8 cellular contexts compared by ENCODE assay signal in genomic region chrX:135985123-135985973, GRCh38. TPM values are rescaled to one million over a fixed set of nuclear protein-coding genes. Genes with fewer than 3 reads are reported as not detected.
A peak's percentile ranks its signal among the peaks of the same experiment; 100 is the strongest.
DNase-seq lines count a peak whose midpoint lies in the region; ATAC-seq lines count a peak whose summit lies in the region.

TSS of gene SLC9A6 (plus strand) at chrX:135985435. CDS start at chrX:135985659, 224 bp downstream.

- peak within 1 kb of the TSS; percentile 91 to 96 (median 92) for H3K4me3 Mint-ChIP-seq in CD8-positive, alpha-beta memory T cell

- peak; percentile 64 to 79 (median 66) for DNase-seq in CD8-positive, alpha-beta memory T cell
- no peak for DNase-seq in NT2/D1 (ENCODE audit: low read depth, low spot score)
- peak; percentile 63 for DNase-seq in activated T-cell treated with anti-CD3 and anti-CD28 coated beads for 48 hours (ENCODE audit: low read depth)
- DNase-seq in stimulated activated CD8-positive, alpha-beta memory T cell treated with anti-CD3 and anti-CD28 coated beads, Interleukin-7, amount 100 ng/mL, for 1 hour (ENCODE audit: low read depth in 2 of 2): peak; percentile 37 to 40

- ATAC-seq in GM19438 (IDR thresholded peaks at IDR 0.05; ENCODE audit: low read depth, unreplicated experiment) (peak; percentile 79), HG03571 (IDR thresholded peaks at IDR 0.05; ENCODE audit: unreplicated experiment) (peak; percentile 90), esophagus mucosa (peak; percentile 85)

- CTCF ChIA-PET in CD8-positive, alpha-beta memory T cell (lab: Charles Lee): interaction anchor here (1.2 kb wide), 1 partner anchor 10 kb away, joined by 5 read pairs; no protein-coding TSS in a partner anchor

- H3K27ac Mint-ChIP-seq in CD8-positive, alpha-beta memory T cell: peak within 1 kb of the TSS; percentile 88 to 97 (median 92)

- H3K4me3 ChIP-seq in CD8-positive, alpha-beta memory T cell (ENCODE audit: low read length): peak within 1 kb of the TSS; percentile 77
- H3K4me3 ChIP-seq in NT2/D1 (ENCODE audit: insufficient read length, low read depth): peak within 1 kb of the TSS; percentile 64
- H3K4me3 ChIP-seq in mucosa of stomach (ENCODE audit: low read length): peak within 1 kb of the TSS; percentile 60

- H3K27ac ChIP-seq in CD8-positive, alpha-beta memory T cell (ENCODE audit: low read depth, low read length): peak within 1 kb of the TSS; percentile 67

- peaks cover 49 to 80% (median 51%) of the 10 kb centered on the region in 3 donors for H3K4me1 Mint-ChIP-seq in CD8-positive, alpha-beta memory T cell

- peaks cover 0 to 2% (median 0%) of the 10 kb centered on the region in 5 donors for H3K9me3 Mint-ChIP-seq in CD8-positive, alpha-beta memory T cell

- peaks cover 0 to 7% of the 10 kb centered on the region in 2 donors for H3K27me3 Mint-ChIP-seq in CD8-positive, alpha-beta memory T cell

- no peaks in the 10 kb centered on the region for H3K27me3 ChIP-seq in CD8-positive, alpha-beta memory T cell (ENCODE audit: insufficient read depth, low read length, poor library complexity, severe bottlenecking)
- no peaks in the 10 kb centered on the region for H3K27me3 ChIP-seq in NT2/D1 (ENCODE audit: insufficient read depth, insufficient read length)
- no peaks in the 10 kb centered on the region for H3K27me3 ChIP-seq in mucosa of stomach (ENCODE audit: control insufficient read depth, insufficient read depth, low read length)

- no peaks in the 10 kb centered on the region for H3K36me3 ChIP-seq in CD8-positive, alpha-beta memory T cell (ENCODE audit: insufficient read depth, low read length)
- H3K36me3 ChIP-seq in NT2/D1 (ENCODE audit: insufficient read depth, insufficient read length, low read length): no peaks in the 10 kb centered on the region
- H3K36me3 ChIP-seq in mucosa of stomach (ENCODE audit: control insufficient read depth, insufficient read depth, low read length): no peaks in the 10 kb centered on the region

- POLR2A ChIA-PET in CD8-positive, alpha-beta memory T cell (lab: Charles Lee): interaction anchor here (0.8 kb wide), 1 partner anchor 12 kb away, joined by 4 read pairs; the partner anchor contains the start of gene MMGT1

- H3K36me3 Mint-ChIP-seq in CD8-positive, alpha-beta memory T cell: peaks cover 0 to 9% (median 0%) of the 10 kb centered on the region in 3 donors

- H3K9ac ChIP-seq in NT2/D1 (ENCODE audit: insufficient read length, low read depth) (peak within 1 kb of the TSS; percentile 77), mucosa of stomach (ENCODE audit: low read length) (peak within 1 kb of the TSS; percentile 70)

- H3K9me3 ChIP-seq in CD8-positive, alpha-beta memory T cell (ENCODE audit: low read length): no peaks in the 10 kb centered on the region
- H3K9me3 ChIP-seq in NT2/D1 (ENCODE audit: insufficient read depth, low read length) (no peaks in the 10 kb centered on the region), mucosa of stomach (ENCODE audit: control insufficient read depth, low read length) (no peaks in the 10 kb centered on the region)

- H3K4me1 ChIP-seq in CD8-positive, alpha-beta memory T cell (ENCODE audit: insufficient read depth, low read length): peaks cover 28% of the 10 kb centered on the region
- H3K4me1 ChIP-seq in NT2/D1 (ENCODE audit: insufficient read depth, insufficient read length) (no peaks in the 10 kb centered on the region), mucosa of stomach (ENCODE audit: control insufficient read depth, insufficient read depth, low read length) (peaks cover 6% of the 10 kb centered on the region)

RNA-seq across cellular contexts. Expression of gene SLC9A6, which starts in this region (rescaled TPM):
- 10 to 100 TPM; 14.9 to 16.2 TPM for total RNA-seq in CD8-positive, alpha-beta memory T cell
- polyA plus RNA-seq in CD8-positive, alpha-beta memory T cell: 18.0 TPM
- total RNA-seq in esophagus mucosa: 10.5 TPM
